In genomic region chr5:149732500-149733128, GRCh38 we compare ENCODE assay signal across 8 cellular contexts.
DNase-seq lines count a peak whose midpoint lies in the region; ATAC-seq and FAIRE-seq lines count a peak whose summit lies in the region.
"Had no signal": no experiment of that assay in that cellular context is flagged by ENCODE, and none has a peak within 500 bp of the region (broad histone marks: within the 10 kb centered on the region; RNA-seq: fewer than 3 reads in every experiment).

No MANE protein-coding gene starts in this region.

- H3K27ac Mint-ChIP-seq in activated naive CD8-positive, alpha-beta T cell treated with anti-CD3 and anti-CD28 coated beads, Interleukin-2, amount 50 U/mL, for 24 hours = no peak overlapping the region
- peak overlapping the region; percentile 88 for H3K27ac Mint-ChIP-seq in stimulated activated memory B cell treated with anti-CD40 and anti-IgM and Interleukin-4, amounts not matched to agents 10 μg/mL and 1 μg/mL and 100 μg/mL, for 72 hours

- no peaks in the 10 kb centered on the region for H3K36me3 Mint-ChIP-seq in activated naive CD8-positive, alpha-beta T cell treated with anti-CD3 and anti-CD28 coated beads, Interleukin-2, amount 50 U/mL, for 24 hours (ENCODE audit: low read depth)
- no peaks in the 10 kb centered on the region for H3K36me3 Mint-ChIP-seq in stimulated activated memory B cell treated with anti-CD40 and anti-IgM and Interleukin-4, amounts not matched to agents 10 μg/mL and 1 μg/mL and 100 μg/mL, for 72 hours

- ATAC-seq in activated naive CD8-positive, alpha-beta T cell treated with anti-CD3 and anti-CD28 coated beads, Interleukin-2, amount 50 U/mL, for 24 hours = no peak
- ATAC-seq in stimulated activated memory B cell treated with anti-CD40 and anti-IgM and Interleukin-4, amounts not matched to agents 10 μg/mL and 1 μg/mL and 100 μg/mL, for 72 hours = no peak

- no peaks in the 10 kb centered on the region for H3K9me3 Mint-ChIP-seq in activated naive CD8-positive, alpha-beta T cell treated with anti-CD3 and anti-CD28 coated beads, Interleukin-2, amount 50 U/mL, for 24 hours
- H3K9me3 Mint-ChIP-seq in stimulated activated memory B cell treated with anti-CD40 and anti-IgM and Interleukin-4, amounts not matched to agents 10 μg/mL and 1 μg/mL and 100 μg/mL, for 72 hours = no peaks in the 10 kb centered on the region

- DNase-seq in Kasumi-1 (lab: John Stamatoyannopoulos, UW) (peak; percentile 67 to 72), iris pigment epithelial cell (ENCODE audit: low read depth) (peak; percentile 59), NCI-H446 (lab: John Stamatoyannopoulos, UW) (no peak), NCI-H2081 (lab: John Stamatoyannopoulos, UW) (no peak), RCC 7860 (ENCODE audit: low spot score) (no peak)
- no peak for DNase-seq in activated naive CD8-positive, alpha-beta T cell treated with anti-CD3 and anti-CD28 coated beads, Interleukin-2, amount 50 U/mL, for 24 hours

- H3K4me1 Mint-ChIP-seq in activated naive CD8-positive, alpha-beta T cell treated with anti-CD3 and anti-CD28 coated beads, Interleukin-2, amount 50 U/mL, for 24 hours = peaks cover 9% of the 10 kb centered on the region
- H3K4me1 Mint-ChIP-seq in stimulated activated memory B cell treated with anti-CD40 and anti-IgM and Interleukin-4, amounts not matched to agents 10 μg/mL and 1 μg/mL and 100 μg/mL, for 72 hours = peaks cover 32% of the 10 kb centered on the region

- peak overlapping the region; percentile 81 for H3K4me3 Mint-ChIP-seq in activated naive CD8-positive, alpha-beta T cell treated with anti-CD3 and anti-CD28 coated beads, Interleukin-2, amount 50 U/mL, for 24 hours
- H3K4me3 Mint-ChIP-seq in stimulated activated memory B cell treated with anti-CD40 and anti-IgM and Interleukin-4, amounts not matched to agents 10 μg/mL and 1 μg/mL and 100 μg/mL, for 72 hours = peak overlapping the region; percentile 97

- FAIRE-seq in RCC 7860 (lab: Jason Lieb, UNC) = no peak
- FAIRE-seq: TTC549 had no signal

- no peaks in the 10 kb centered on the region for H3K27me3 Mint-ChIP-seq in activated naive CD8-positive, alpha-beta T cell treated with anti-CD3 and anti-CD28 coated beads, Interleukin-2, amount 50 U/mL, for 24 hours
- H3K27me3 Mint-ChIP-seq in stimulated activated memory B cell treated with anti-CD40 and anti-IgM and Interleukin-4, amounts not matched to agents 10 μg/mL and 1 μg/mL and 100 μg/mL, for 72 hours = no peaks in the 10 kb centered on the region

Comparison
In these comparisons a context has a peak if more than half of its experiments do, and no peak if none do; other contexts are left out.
1. DNase-seq: peak in Kasumi-1 (2 of 2) and iris pigment epithelial cell (single experiment); none in activated naive CD8-positive, alpha-beta T cell treated with anti-CD3 and anti-CD28 coated beads, Interleukin-2, amount 50 U/mL, for 24 hours (single experiment), NCI-H446 (0 of 2), NCI-H2081 (0 of 2) and RCC 7860 (single experiment).